8 cellular contexts compared by ENCODE assay signal in genomic region chr5:32092938-32093812, GRCh38.
DNase-seq lines count a peak whose midpoint lies in the region; ATAC-seq, FAIRE-seq and TF ChIP-seq lines count a peak whose summit lies in the region.

No MANE protein-coding gene starts in this region.

- no peak overlapping the region for H3K4me3 ChIP-seq in left ventricle myocardium inferior

- intact Hi-C loops in left ventricle myocardium inferior (cut with micrococcal nuclease), result loop anchor here (5.0 kb wide), 1 partner anchor 266 kb away; no protein-coding TSS in a partner anchor
- intact Hi-C loops in sciatic nerve (cut with DNase I), result no loop called here

- peak; percentile 60 for DNase-seq in GM18507 (ENCODE audit: extremely low spot score, insufficient read length, low read depth)
- DNase-seq in NCI-H1417 (lab: John Stamatoyannopoulos, UW), result peak; percentile 51 to 77 (median 63)
- DNase-seq in SKM-1 treated with dmso at 0.1 percent for 144 hours (lab: John Stamatoyannopoulos, UW; ENCODE audit: unreplicated experiment), result peak; percentile 73
- peak; percentile 43 for DNase-seq in activated naive CD8-positive, alpha-beta T cell treated with anti-CD3 and anti-CD28 coated beads, Interleukin-2, amount 50 U/mL, for 16 hours (ENCODE audit: low read depth, low spot score)
- DNase-seq in left ventricle myocardium inferior, result no peak
- peak; percentile 79 for DNase-seq in sciatic nerve (ENCODE audit: low spot score)
- no peak for DNase-seq in UCSD-AML1 (lab: John Stamatoyannopoulos, UW; ENCODE audit: unreplicated experiment)

- H3K9me3 ChIP-seq in left ventricle myocardium inferior (replicated peaks), result no peaks in the 10 kb centered on the region

- FAIRE-seq in GM18507 (lab: Jason Lieb, UNC), result peak; percentile 62

- H3K27me3 ChIP-seq in left ventricle myocardium inferior (ENCODE audit: low read depth), result no peaks in the 10 kb centered on the region

- peaks cover 64% of the 10 kb centered on the region for H3K36me3 ChIP-seq in left ventricle myocardium inferior

- ATAC-seq in HG02870 (IDR thresholded peaks at IDR 0.05; ENCODE audit: unreplicated experiment) (peak; percentile 89), sciatic nerve (peak; percentile 82)

- peak; percentile 77 for TF ChIP-seq CTCF in left ventricle myocardium inferior (IDR thresholded peaks at IDR 0.05; ENCODE audit: borderline replicate concordance)

- peaks cover 28% of the 10 kb centered on the region for H3K4me1 ChIP-seq in left ventricle myocardium inferior

- no peak overlapping the region for H3K27ac ChIP-seq in left ventricle myocardium inferior (replicated peaks)

Comparison
In these comparisons a context has a peak if more than half of its experiments do, and no peak if none do; other contexts are left out.
1. DNase-seq: peak in GM18507 (single experiment), NCI-H1417 (3 of 3), SKM-1 treated with dmso at 0.1 percent for 144 hours (single experiment), activated naive CD8-positive, alpha-beta T cell treated with anti-CD3 and anti-CD28 coated beads, Interleukin-2, amount 50 U/mL, for 16 hours (single experiment) and sciatic nerve (single experiment); none in left ventricle myocardium inferior (single experiment) and UCSD-AML1 (single experiment).